Comparison of ENCODE assay signal across 25 cellular contexts in the genomic region with DNA sequence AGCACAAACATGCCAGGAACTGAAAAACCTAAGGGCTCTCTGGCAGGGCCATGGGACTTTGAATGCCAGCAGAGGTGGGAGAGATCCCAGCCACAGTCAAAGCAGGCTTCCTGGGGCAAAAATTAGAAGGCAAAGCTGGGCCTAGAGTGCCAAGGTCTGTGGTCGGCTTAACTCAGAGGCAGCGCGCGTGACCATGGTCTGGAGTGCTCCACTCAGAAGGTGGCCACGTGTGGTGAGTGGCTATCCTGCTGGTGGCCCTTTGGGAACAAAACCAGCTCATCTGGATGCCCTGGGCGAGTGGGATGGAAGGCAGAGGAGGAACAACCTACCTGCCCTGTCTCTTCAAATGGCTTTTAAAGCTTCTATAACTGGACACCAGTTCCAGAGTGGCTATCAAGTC.
DNase-seq lines count a peak whose midpoint lies in the region; ATAC-seq and TF ChIP-seq lines count a peak whose summit lies in the region.
"Had no signal": no experiment of that assay in that cellular context is flagged by ENCODE, and none has a peak within 500 bp of the region (broad histone marks: within the 10 kb centered on the region; RNA-seq: fewer than 3 reads in every experiment).

No MANE protein-coding gene starts in this region.

- no peaks in the 10 kb centered on the region for H3K27me3 ChIP-seq in CD8-positive, alpha-beta T cell (ENCODE audit: insufficient read depth, low read length)
- H3K27me3 ChIP-seq in neural progenitor cell (no peaks in the 10 kb centered on the region), smooth muscle cell (ENCODE audit: low read depth) (no peaks in the 10 kb centered on the region)
- H3K27me3 ChIP-seq: ascending aorta, neutrophil, stomach, tibial nerve had no signal

- no peak for TF ChIP-seq CTCF in CD8-positive, alpha-beta T cell (IDR thresholded peaks at IDR 0.05)
- no peak for TF ChIP-seq CTCF in neural progenitor cell (IDR thresholded peaks at IDR 0.05)
- no peak for TF ChIP-seq CTCF in smooth muscle cell (IDR thresholded peaks at IDR 0.05; ENCODE audit: borderline replicate concordance, insufficient read depth, poor library complexity, severe bottlenecking)

- peaks cover 96% of the 10 kb centered on the region for H3K36me3 Mint-ChIP-seq in activated T-cell treated with anti-CD3 and anti-CD28 coated beads, Interleukin-2, amount 50 U/mL, for 24 hours (ENCODE audit: low read depth)
- peaks cover 95% of the 10 kb centered on the region for H3K36me3 Mint-ChIP-seq in CD8-positive, alpha-beta T cell
- peaks cover 51% of the 10 kb centered on the region for H3K36me3 Mint-ChIP-seq in activated naive CD8-positive, alpha-beta T cell treated with anti-CD3 and anti-CD28 coated beads for 36 hours
- H3K36me3 Mint-ChIP-seq in neural progenitor cell = peaks cover 14% of the 10 kb centered on the region

- no peak for DNase-seq in activated T-cell treated with anti-CD3 and anti-CD28 coated beads, Interleukin-2, amount 50 U/mL, for 24 hours
- DNase-seq in activated T-cell treated with anti-CD3 and anti-CD28 coated beads, Interleukin-2, amount 50 U/mL, for 48 hours = no peak
- peak in 1 of 7 experiments; percentile 45 for DNase-seq in CD8-positive, alpha-beta T cell
- DNase-seq in activated naive CD8-positive, alpha-beta T cell treated with anti-CD3 and anti-CD28 coated beads for 36 hours = no peak
- DNase-seq in neural progenitor cell (ENCODE audit: low spot score) = no peak
- no peak for DNase-seq in smooth muscle cell (lab: John Stamatoyannopoulos, UW; ENCODE audit: unreplicated experiment)
- no peak for DNase-seq in SW 1271 (lab: John Stamatoyannopoulos, UW)
- DNase-seq: activated CD4-positive, alpha-beta T cell treated with anti-CD3 and anti-CD28 coated beads for 48 hours; activated gamma-delta T cell treated with Interleukin-2 at 50 U/mL for 16 hours; central memory CD4-positive, alpha-beta T cell; dermis blood vessel endothelial cell; DMS153; H7; IMR-90; NCI-H1694; NCI-H446 treated with DMSO at 0.1 percent for 48 hours; stimulated activated CD4-positive, alpha-beta T cell treated with anti-CD3 and anti-CD28 coated beads, Interleukin-15, amount 100 ng/mL, for 24 hours; stomach had no signal

- no peak overlapping the region for H3K9ac ChIP-seq in neural progenitor cell
- H3K9ac ChIP-seq in smooth muscle cell (ENCODE audit: low read depth) = no peak overlapping the region

- H3K27me3 Mint-ChIP-seq in activated T-cell treated with anti-CD3 and anti-CD28 coated beads, Interleukin-2, amount 50 U/mL, for 24 hours = no peaks in the 10 kb centered on the region
- H3K27me3 Mint-ChIP-seq in CD8-positive, alpha-beta T cell (ENCODE audit: low read depth) = no peaks in the 10 kb centered on the region
- no peaks in the 10 kb centered on the region for H3K27me3 Mint-ChIP-seq in activated naive CD8-positive, alpha-beta T cell treated with anti-CD3 and anti-CD28 coated beads for 36 hours
- H3K27me3 Mint-ChIP-seq in neural progenitor cell (ENCODE audit: insufficient read depth, low read depth) = no peaks in the 10 kb centered on the region
- H3K27me3 Mint-ChIP-seq: progenitor cell of endocrine pancreas had no signal

- H3K4me1 Mint-ChIP-seq in activated T-cell treated with anti-CD3 and anti-CD28 coated beads, Interleukin-2, amount 50 U/mL, for 24 hours (ENCODE audit: low read depth) = peaks cover 29% of the 10 kb centered on the region
- H3K4me1 Mint-ChIP-seq in CD8-positive, alpha-beta T cell (ENCODE audit: low read depth) = peaks cover 31% of the 10 kb centered on the region
- H3K4me1 Mint-ChIP-seq in activated naive CD8-positive, alpha-beta T cell treated with anti-CD3 and anti-CD28 coated beads for 36 hours = peaks cover 25% of the 10 kb centered on the region
- peaks cover 41% of the 10 kb centered on the region for H3K4me1 Mint-ChIP-seq in neural progenitor cell

- H2AFZ ChIP-seq in neural progenitor cell (replicated peaks) (no peak overlapping the region), smooth muscle cell (ENCODE audit: low read depth) (no peak overlapping the region)

- peaks cover 5% of the 10 kb centered on the region for H3K9me3 ChIP-seq in CD8-positive, alpha-beta T cell (ENCODE audit: low read length)
- H3K9me3 ChIP-seq in neural progenitor cell (ENCODE audit: low read depth) (peaks cover 12% of the 10 kb centered on the region), smooth muscle cell (replicated peaks; ENCODE audit: low read depth) (no peaks in the 10 kb centered on the region)
- H3K9me3 ChIP-seq: ascending aorta, neutrophil had no signal

- peak overlapping the region; percentile 86 for H3K27ac Mint-ChIP-seq in activated T-cell treated with anti-CD3 and anti-CD28 coated beads, Interleukin-2, amount 50 U/mL, for 24 hours
- H3K27ac Mint-ChIP-seq in CD8-positive, alpha-beta T cell = peak overlapping the region; percentile 64
- peak overlapping the region; percentile 60 for H3K27ac Mint-ChIP-seq in activated naive CD8-positive, alpha-beta T cell treated with anti-CD3 and anti-CD28 coated beads for 36 hours
- peak overlapping the region; percentile 76 for H3K27ac Mint-ChIP-seq in neural progenitor cell
- H3K27ac Mint-ChIP-seq: progenitor cell of endocrine pancreas; T-helper 1 cell treated with Interleukin-12 subunit alpha and Interleukin-12 subunit beta and Interleukin-4 antibody, amounts not matched to agents 30 μg/mL and 1 μg/mL, for 36 hours had no signal

- no peak for ATAC-seq in CD8-positive, alpha-beta T cell
- ATAC-seq in GM21360 (IDR thresholded peaks at IDR 0.05; ENCODE audit: unreplicated experiment) = no peak

- POLR2A ChIA-PET in CD8-positive, alpha-beta T cell (lab: Charles Lee) = interaction anchor here (0.5 kb wide), 1 partner anchor 38 kb away, joined by 3 read pairs; no protein-coding TSS in a partner anchor

- H3K4me2 ChIP-seq in neural progenitor cell = no peak overlapping the region
- H3K4me2 ChIP-seq in smooth muscle cell = no peak overlapping the region

- H3K79me2 ChIP-seq in neural progenitor cell (ENCODE audit: low read depth) (no peaks in the 10 kb centered on the region), smooth muscle cell (ENCODE audit: low read depth) (no peaks in the 10 kb centered on the region)

- no peak overlapping the region for H3K27ac ChIP-seq in CD8-positive, alpha-beta T cell (ENCODE audit: low read depth, low read length)
- no peak overlapping the region for H3K27ac ChIP-seq in neural progenitor cell
- H3K27ac ChIP-seq in smooth muscle cell (ENCODE audit: low read depth) = no peak overlapping the region
- H3K27ac ChIP-seq: ascending aorta, neutrophil, SK-N-MC, stomach had no signal

- peaks cover 75% of the 10 kb centered on the region for H3K36me3 ChIP-seq in CD8-positive, alpha-beta T cell (ENCODE audit: insufficient read depth, low read length)
- peaks cover 5% of the 10 kb centered on the region for H3K36me3 ChIP-seq in neural progenitor cell
- peaks cover 18% of the 10 kb centered on the region for H3K36me3 ChIP-seq in smooth muscle cell (ENCODE audit: low read depth)

- peaks cover 12% of the 10 kb centered on the region for H3K4me1 ChIP-seq in CD8-positive, alpha-beta T cell (ENCODE audit: insufficient read depth, low read length)
- peaks cover 23% of the 10 kb centered on the region for H3K4me1 ChIP-seq in neural progenitor cell
- H3K4me1 ChIP-seq in smooth muscle cell (ENCODE audit: low read depth) = peaks cover 12% of the 10 kb centered on the region

- H3K4me3 Mint-ChIP-seq in activated T-cell treated with anti-CD3 and anti-CD28 coated beads, Interleukin-2, amount 50 U/mL, for 24 hours = no peak overlapping the region
- H3K4me3 Mint-ChIP-seq in CD8-positive, alpha-beta T cell = no peak overlapping the region
- H3K4me3 Mint-ChIP-seq in activated naive CD8-positive, alpha-beta T cell treated with anti-CD3 and anti-CD28 coated beads for 36 hours = no peak overlapping the region
- no peak overlapping the region for H3K4me3 Mint-ChIP-seq in neural progenitor cell
- H3K4me3 Mint-ChIP-seq: T-helper 1 cell treated with Interleukin-12 subunit alpha and Interleukin-12 subunit beta and Interleukin-4 antibody, amounts not matched to agents 30 μg/mL and 1 μg/mL, for 36 hours had no signal

- H4K20me1 ChIP-seq in neural progenitor cell (ENCODE audit: low read depth) (no peaks in the 10 kb centered on the region), smooth muscle cell (ENCODE audit: low read depth) (no peaks in the 10 kb centered on the region)

- no peak overlapping the region for H3K4me3 ChIP-seq in CD8-positive, alpha-beta T cell (ENCODE audit: low read depth, low read length)
- H3K4me3 ChIP-seq in neural progenitor cell = no peak overlapping the region
- no peak overlapping the region for H3K4me3 ChIP-seq in smooth muscle cell
- H3K4me3 ChIP-seq: ascending aorta, SK-N-MC, stomach, tibial nerve had no signal

- peaks cover 15% of the 10 kb centered on the region for H3K9me3 Mint-ChIP-seq in activated T-cell treated with anti-CD3 and anti-CD28 coated beads, Interleukin-2, amount 50 U/mL, for 24 hours
- H3K9me3 Mint-ChIP-seq in CD8-positive, alpha-beta T cell = peaks cover 11% of the 10 kb centered on the region
- H3K9me3 Mint-ChIP-seq in activated naive CD8-positive, alpha-beta T cell treated with anti-CD3 and anti-CD28 coated beads for 36 hours = peaks cover 20% of the 10 kb centered on the region
- peaks cover 18% of the 10 kb centered on the region for H3K9me3 Mint-ChIP-seq in neural progenitor cell

- CTCF ChIA-PET in CD8-positive, alpha-beta T cell (lab: Charles Lee) = interaction anchor here (0.8 to 1.5 kb wide), 3 partner anchors 33 to 59 kb away, joined by 3 to 4 read pairs (median 4); no protein-coding TSS in a partner anchor

- intact Hi-C loops in CD8-positive, alpha-beta T cell (cut with DNase I, micrococcal nuclease) = no loop called here

- WGBS in smooth muscle cell (ENCODE audit: low lambda C conversion rate) = 99% methylated on average over 6 of the region's 6 CpGs

- peaks cover 15% of the 10 kb centered on the region for H3F3A ChIP-seq in neural progenitor cell (ENCODE audit: low read depth)
- H3F3A ChIP-seq in smooth muscle cell (ENCODE audit: low read depth) = no peaks in the 10 kb centered on the region
